In the genomic region with DNA sequence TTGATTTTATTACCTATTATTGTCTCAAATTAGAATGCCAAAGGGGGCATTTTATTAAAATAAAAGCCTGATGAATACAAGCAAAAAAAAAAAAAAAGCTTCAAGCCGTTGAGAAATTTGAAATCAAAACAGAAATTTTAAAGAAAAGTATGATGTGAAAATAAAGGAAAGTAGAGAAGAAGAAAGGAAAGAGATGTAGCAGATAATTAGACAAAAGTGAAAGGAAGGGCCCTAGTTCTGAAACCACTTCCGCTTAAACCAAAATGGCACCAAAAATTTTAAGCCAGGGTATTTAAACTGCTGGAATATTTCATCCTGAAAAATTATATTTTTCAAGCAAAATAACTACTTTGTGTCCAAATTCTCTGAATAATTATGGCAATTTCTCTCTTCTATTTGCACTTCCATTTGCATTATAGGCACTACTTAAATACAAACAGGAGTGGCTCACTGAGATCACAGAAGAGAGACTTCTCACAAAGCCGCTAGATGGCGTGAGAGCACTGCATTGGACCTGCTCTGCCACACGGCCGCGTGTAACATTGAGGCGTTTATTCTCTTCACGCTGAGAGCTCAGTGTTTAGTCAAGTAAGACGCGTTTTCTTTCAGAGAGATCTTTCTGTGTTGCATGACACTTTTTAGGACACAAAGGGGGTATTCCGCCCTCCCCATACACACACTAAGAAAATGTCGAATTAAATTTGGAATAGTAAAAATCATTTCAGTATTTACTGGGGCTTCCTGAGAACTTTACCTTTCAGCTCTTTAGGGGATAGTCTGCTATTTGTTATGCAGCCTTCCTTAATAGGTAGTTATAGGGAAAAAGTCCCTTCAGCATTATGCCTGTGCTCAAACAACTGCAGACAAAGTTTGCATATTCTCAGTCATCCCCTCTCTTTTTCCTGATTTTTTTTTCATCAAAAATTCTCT, we compare ENCODE assay signal across 8 cellular contexts.
DNase-seq lines count a peak whose midpoint lies in the region; ATAC-seq, FAIRE-seq and TF ChIP-seq lines count a peak whose summit lies in the region.

No MANE protein-coding gene starts in this region.

- H3K27ac Mint-ChIP-seq in activated naive CD8-positive, alpha-beta T cell treated with anti-CD3 and anti-CD28 coated beads for 36 hours = no peak overlapping the region

- no peak overlapping the region for H3K4me3 Mint-ChIP-seq in activated naive CD8-positive, alpha-beta T cell treated with anti-CD3 and anti-CD28 coated beads for 36 hours

- no peak for TF ChIP-seq POLR2A in GM12891 (IDR thresholded peaks at IDR 0.05; ENCODE audit: low read depth, low read length)

- DNase-seq in GM12891 (ENCODE audit: insufficient read length, low spot score) (peak; percentile 6), NCI-H1105 treated with DMSO at 0.1 percent for 48 hours (lab: John Stamatoyannopoulos, UW) (peak; percentile 75), Right ventricle myocardium superior (peak; percentile 74), posterior cingulate gyrus (peak; percentile 76 to 98 (median 90)), urothelium cell line (ENCODE audit: low spot score) (peak; percentile 61)
- DNase-seq in activated naive CD8-positive, alpha-beta T cell treated with anti-CD3 and anti-CD28 coated beads for 36 hours = peak; percentile 66

- no peaks in the 10 kb centered on the region for H3K9me3 Mint-ChIP-seq in activated naive CD8-positive, alpha-beta T cell treated with anti-CD3 and anti-CD28 coated beads for 36 hours

- peaks cover 2% of the 10 kb centered on the region for H3K4me1 Mint-ChIP-seq in activated naive CD8-positive, alpha-beta T cell treated with anti-CD3 and anti-CD28 coated beads for 36 hours

- FAIRE-seq in GM12891 (lab: Jason Lieb, UNC) = peak; percentile 82
- peak; percentile 40 for FAIRE-seq in urothelium cell line (lab: Jason Lieb, UNC)

- H3K27me3 Mint-ChIP-seq in activated naive CD8-positive, alpha-beta T cell treated with anti-CD3 and anti-CD28 coated beads for 36 hours = peaks cover 29% of the 10 kb centered on the region

- ATAC-seq in HG02798 (IDR thresholded peaks at IDR 0.05; ENCODE audit: poor library complexity, unreplicated experiment) (peak; percentile 100), SK-N-SH treated with all-trans-retinoic acid at 6 μM for 48 hours (peak; percentile 100), Right ventricle myocardium superior (ENCODE audit: poor library complexity) (peak; percentile 98)

- H3K36me3 Mint-ChIP-seq in activated naive CD8-positive, alpha-beta T cell treated with anti-CD3 and anti-CD28 coated beads for 36 hours = no peaks in the 10 kb centered on the region

- intact Hi-C loops in Right ventricle myocardium superior (cut with DNase I) = loop anchor here (2.0 kb wide), 1 partner anchor 910 kb away; no protein-coding TSS in a partner anchor
- intact Hi-C loops in posterior cingulate gyrus (cut with DNase I) = loop anchor here (2.0 to 10.0 kb wide), 6 partner anchors 116 to 1094 kb away; no protein-coding TSS in a partner anchor

TF ChIP-seq in GM12891, 5 proteins besides CTCF, POLR2A, EP300 and RAD21:
- TF ChIP-seq SPI1 (IDR thresholded peaks at IDR 0.05; ENCODE audit: low read depth, low read length) (no peak), POLR2AphosphoS5 (IDR thresholded peaks at IDR 0.05; ENCODE audit: low read depth, low read length) (no peak), TAF1 (IDR thresholded peaks at IDR 0.05; ENCODE audit: low read depth, low read length) (no peak), PAX5 (IDR thresholded peaks at IDR 0.05; ENCODE audit: insufficient read depth, low read length, severe bottlenecking) (no peak), POU2F2 (IDR thresholded peaks at IDR 0.05; ENCODE audit: low read depth, low read length) (peak; percentile 45; the same call in 1 of the 2 replicates)

TF ChIP-seq in SK-N-SH treated with all-trans-retinoic acid at 6 μM for 48 hours, 23 proteins besides CTCF, POLR2A, EP300 and RAD21:
- TF ChIP-seq, protein P1, sequence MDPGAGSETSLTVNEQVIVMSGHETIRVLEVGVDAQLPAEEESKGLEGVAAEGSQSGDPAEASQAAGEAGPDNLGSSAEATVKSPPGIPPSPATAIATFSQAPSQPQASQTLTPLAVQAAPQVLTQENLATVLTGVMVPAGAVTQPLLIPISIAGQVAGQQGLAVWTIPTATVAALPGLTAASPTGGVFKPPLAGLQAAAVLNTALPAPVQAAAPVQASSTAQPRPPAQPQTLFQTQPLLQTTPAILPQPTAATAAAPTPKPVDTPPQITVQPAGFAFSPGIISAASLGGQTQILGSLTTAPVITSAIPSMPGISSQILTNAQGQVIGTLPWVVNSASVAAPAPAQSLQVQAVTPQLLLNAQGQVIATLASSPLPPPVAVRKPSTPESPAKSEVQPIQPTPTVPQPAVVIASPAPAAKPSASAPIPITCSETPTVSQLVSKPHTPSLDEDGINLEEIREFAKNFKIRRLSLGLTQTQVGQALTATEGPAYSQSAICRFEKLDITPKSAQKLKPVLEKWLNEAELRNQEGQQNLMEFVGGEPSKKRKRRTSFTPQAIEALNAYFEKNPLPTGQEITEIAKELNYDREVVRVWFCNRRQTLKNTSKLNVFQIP (CRISPR knock-in tag; IDR thresholded peaks at IDR 0.05; ENCODE audit: borderline replicate concordance, low read depth) = no peak
- TF ChIP-seq GLIS3 (CRISPR knock-in tag; IDR thresholded peaks at IDR 0.05) = no peak
- TF ChIP-seq ZNF565 (CRISPR knock-in tag; conservative IDR thresholded peaks at IDR 0.05; ENCODE audit: low read depth) = no peak
- TF ChIP-seq TOX (CRISPR knock-in tag; IDR thresholded peaks at IDR 0.05; ENCODE audit: borderline replicate concordance) = no peak
- TF ChIP-seq ZNF70 (CRISPR knock-in tag; IDR thresholded peaks at IDR 0.05) = no peak
- no peak for TF ChIP-seq ZFP3 (CRISPR knock-in tag; IDR thresholded peaks at IDR 0.05)
- TF ChIP-seq CSDC2 (CRISPR knock-in tag; IDR thresholded peaks at IDR 0.05) = no peak
- TF ChIP-seq ZFP30 (CRISPR knock-in tag; IDR thresholded peaks at IDR 0.05) = no peak
- TF ChIP-seq ESRRG (CRISPR knock-in tag; IDR thresholded peaks at IDR 0.05) = no peak
- TF ChIP-seq ZC3H10 (CRISPR knock-in tag; IDR thresholded peaks at IDR 0.05) = no peak
- TF ChIP-seq, protein P2, sequence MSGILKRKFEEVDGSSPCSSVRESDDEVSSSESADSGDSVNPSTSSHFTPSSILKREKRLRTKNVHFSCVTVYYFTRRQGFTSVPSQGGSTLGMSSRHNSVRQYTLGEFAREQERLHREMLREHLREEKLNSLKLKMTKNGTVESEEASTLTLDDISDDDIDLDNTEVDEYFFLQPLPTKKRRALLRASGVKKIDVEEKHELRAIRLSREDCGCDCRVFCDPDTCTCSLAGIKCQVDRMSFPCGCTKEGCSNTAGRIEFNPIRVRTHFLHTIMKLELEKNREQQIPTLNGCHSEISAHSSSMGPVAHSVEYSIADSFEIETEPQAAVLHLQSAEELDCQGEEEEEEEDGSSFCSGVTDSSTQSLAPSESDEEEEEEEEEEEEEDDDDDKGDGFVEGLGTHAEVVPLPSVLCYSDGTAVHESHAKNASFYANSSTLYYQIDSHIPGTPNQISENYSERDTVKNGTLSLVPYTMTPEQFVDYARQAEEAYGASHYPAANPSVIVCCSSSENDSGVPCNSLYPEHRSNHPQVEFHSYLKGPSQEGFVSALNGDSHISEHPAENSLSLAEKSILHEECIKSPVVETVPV (CRISPR knock-in tag; IDR thresholded peaks at IDR 0.05) = no peak
TF ChIP-seq in SK-N-SH treated with all-trans-retinoic acid at 6 μM for 48 hours: peak in this region for 0.

Comparison
In these comparisons a context has a peak if more than half of its experiments do, and no peak if none do; other contexts are left out.
1. Peak in every context shown above with its lines: DNase-seq and ATAC-seq.
2. DNase-seq: peak in every context shown above with its lines; median percentile 90 in posterior cingulate gyrus; 75 in NCI-H1105 treated with DMSO at 0.1 percent for 48 hours; 74 in Right ventricle myocardium superior; 66 in activated naive CD8-positive, alpha-beta T cell treated with anti-CD3 and anti-CD28 coated beads for 36 hours; 61 in urothelium cell line; 6 in GM12891.